ENCODE assay signal across 8 cellular contexts in the genomic region with DNA sequence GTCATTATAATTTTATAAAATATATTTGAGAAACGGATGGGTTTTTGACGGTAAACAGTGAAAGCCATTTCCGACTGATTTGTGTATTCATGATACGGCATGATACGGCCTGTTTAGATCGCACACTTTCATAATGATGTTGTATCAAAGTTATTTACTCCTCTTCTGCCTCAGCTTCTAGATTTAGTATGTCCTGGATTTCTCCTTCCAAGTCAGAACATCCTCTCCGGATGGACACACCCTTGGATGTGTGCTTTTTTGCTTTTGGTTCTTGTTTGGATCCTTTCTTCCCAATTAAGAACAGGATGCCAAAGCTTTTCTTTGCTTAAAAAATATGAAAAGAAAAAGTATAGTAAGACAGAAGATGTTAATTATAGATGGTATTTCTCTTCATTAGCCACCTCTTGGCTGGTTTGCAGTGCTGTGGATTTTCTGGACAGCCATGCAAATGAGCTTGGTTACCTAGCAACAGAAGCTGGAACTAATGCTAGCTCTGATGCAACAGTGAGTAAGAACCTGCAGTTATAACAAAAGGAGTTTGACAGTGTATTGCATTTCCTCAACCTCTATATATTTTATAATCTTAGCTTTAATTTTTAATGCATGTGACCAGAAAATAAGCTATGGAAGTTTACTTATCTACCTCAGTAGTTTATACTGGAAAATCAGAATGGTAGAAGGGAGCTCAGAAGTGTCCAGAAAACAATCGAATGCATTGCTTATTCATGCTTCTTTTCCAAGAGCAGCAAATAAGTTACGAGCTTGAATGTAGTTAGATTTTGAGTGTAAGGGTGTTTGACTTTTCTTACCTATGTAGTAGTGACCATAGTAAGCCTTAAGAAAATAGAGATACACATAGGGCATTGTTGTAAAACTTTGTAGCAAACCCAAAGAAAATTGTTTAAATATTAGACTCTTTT. TPM values are rescaled to one million over a fixed set of nuclear protein-coding genes. Genes with fewer than 3 reads are reported as not detected.
DNase-seq lines count a peak whose midpoint lies in the region; ATAC-seq and TF ChIP-seq lines count a peak whose summit lies in the region.

No MANE protein-coding gene starts in this region.

- peaks cover 8 to 11% of the 10 kb centered on the region in 2 donors for H3K9me3 Mint-ChIP-seq in stimulated activated naive B cell treated with anti-CD40 and anti-IgM and Interleukin-4, amounts not matched to agents 10 μg/mL and 1 μg/mL and 100 μg/mL, for 72 hours

- TF ChIP-seq CTCF in DOHH2 (IDR thresholded peaks at IDR 0.05; ENCODE audit: low read depth, low read length, poor library complexity, severe bottlenecking) (no peak), HEK293 (tag by site-specific recombination; IDR thresholded peaks at IDR 0.05) (no peak), RWPE1 (conservative IDR thresholded peaks at IDR 0.05; ENCODE audit: low read depth) (no peak), foreskin fibroblast (IDR thresholded peaks at IDR 0.05; ENCODE audit: low read depth, low read length) (no peak)

- peaks cover 21 to 39% of the 10 kb centered on the region in 2 donors for H3K4me1 Mint-ChIP-seq in stimulated activated naive B cell treated with anti-CD40 and anti-IgM and Interleukin-4, amounts not matched to agents 10 μg/mL and 1 μg/mL and 100 μg/mL, for 72 hours

- CTCF ChIA-PET in HEK293 (lab: Yijun Ruan, JAX) (no interaction called here), RWPE1 (lab: Yijun Ruan, JAX) (no interaction called here)

- H3K4me3 ChIP-seq in DOHH2 (ENCODE audit: low read length) (no peak overlapping the region), HEK293 (ENCODE audit: low read depth, low read length) (no peak overlapping the region), foreskin fibroblast (ENCODE audit: low read depth in 1 of 2, low read length in 2 of 2) (no peak overlapping the region)

- H3K36me3 Mint-ChIP-seq in stimulated activated naive B cell treated with anti-CD40 and anti-IgM and Interleukin-4, amounts not matched to agents 10 μg/mL and 1 μg/mL and 100 μg/mL, for 72 hours = peaks cover 27 to 60% of the 10 kb centered on the region in 2 donors

- H3F3A ChIP-seq in DOHH2 (ENCODE audit: control insufficient read depth, insufficient read depth) = no peaks in the 10 kb centered on the region

- peak; percentile 78 to 90 for ATAC-seq in stimulated activated naive B cell treated with anti-CD40 and anti-IgM and Interleukin-4, amounts not matched to agents 10 μg/mL and 1 μg/mL and 100 μg/mL, for 72 hours (replicated peaks)
- no peak for ATAC-seq in HG03097 (IDR thresholded peaks at IDR 0.05; ENCODE audit: low FRiP score, unreplicated experiment)

- H3K9me2 ChIP-seq in DOHH2 (replicated peaks; ENCODE audit: control insufficient read depth, low read length) = no peaks in the 10 kb centered on the region

- POLR2A ChIA-PET in HEK293 (lab: Yijun Ruan, JAX) = interaction anchor here (1.2 kb wide), 1 partner anchor 307 kb away, joined by 4 read pairs; the partner anchor contains the start of gene KDM3A
- POLR2A ChIA-PET in RWPE1 (lab: Yijun Ruan, JAX; ENCODE audit: low non-redundant PET) = no interaction called here

- no peaks in the 10 kb centered on the region for H4K20me1 ChIP-seq in DOHH2 (ENCODE audit: control insufficient read depth, insufficient read depth, low read depth, low read length)

- H3K27ac ChIP-seq in DOHH2 (ENCODE audit: low read depth, low read length) (no peak overlapping the region), HEK293 (ENCODE audit: extremely low read depth, low read depth, low read length) (no peak overlapping the region), RWPE1 (no peak overlapping the region)

- H3K79me2 ChIP-seq in DOHH2 (ENCODE audit: control insufficient read depth, low read length) = peaks cover 89% of the 10 kb centered on the region

- H3K9me3 ChIP-seq in DOHH2 (ENCODE audit: control insufficient read depth, insufficient read depth, low read length) (peaks cover 4% of the 10 kb centered on the region; the same call in 1 of the 2 replicates), HEK293 (ENCODE audit: control insufficient read depth, insufficient read depth, low read depth, low read length) (no peaks in the 10 kb centered on the region)

- no peaks in the 10 kb centered on the region for H3K27me3 ChIP-seq in DOHH2 (ENCODE audit: control insufficient read depth, low read length)

- H3K27me3 Mint-ChIP-seq in stimulated activated naive B cell treated with anti-CD40 and anti-IgM and Interleukin-4, amounts not matched to agents 10 μg/mL and 1 μg/mL and 100 μg/mL, for 72 hours = no peaks in the 10 kb centered on the region

- H3K27ac Mint-ChIP-seq in stimulated activated naive B cell treated with anti-CD40 and anti-IgM and Interleukin-4, amounts not matched to agents 10 μg/mL and 1 μg/mL and 100 μg/mL, for 72 hours = no peak overlapping the region

- H3K4me1 ChIP-seq in DOHH2 (ENCODE audit: control insufficient read depth, low read length) = peaks cover 19% of the 10 kb centered on the region
- 0 out of 2 replicates have a peak, but pooled peaks cover 4% of the 10 kb centered on the region for H3K4me1 ChIP-seq in HEK293 (ENCODE audit: control insufficient read depth, insufficient read depth, low read length)

- H3K4me2 ChIP-seq in DOHH2 (ENCODE audit: low read length) = peak overlapping the region; percentile 27

- no peak overlapping the region for H3K4me3 Mint-ChIP-seq in stimulated activated naive B cell treated with anti-CD40 and anti-IgM and Interleukin-4, amounts not matched to agents 10 μg/mL and 1 μg/mL and 100 μg/mL, for 72 hours

- DNase-seq in RWPE1 (ENCODE audit: low spot score) (peak; percentile 41), foreskin fibroblast (peak; percentile 69 to 88), GOT3 (lab: John Stamatoyannopoulos, UW) (no peak), mucosa of gallbladder (ENCODE audit: low spot score) (no peak)
- peak; percentile 6 for DNase-seq in stimulated activated naive B cell treated with anti-CD40 and anti-IgM and Interleukin-4, amounts not matched to agents 10 μg/mL and 1 μg/mL and 100 μg/mL, for 72 hours

- H3K36me3 ChIP-seq in DOHH2 (ENCODE audit: control insufficient read depth, low read length) (peaks cover 83% of the 10 kb centered on the region), HEK293 (ENCODE audit: control insufficient read depth in 2 of 2, insufficient read depth in 1 of 2, low read length in 2 of 2) (peaks cover 12 to 35% of the 10 kb centered on the region in 2 experiments)

TF ChIP-seq in HEK293, 187 proteins besides CTCF, POLR2A, EP300 and RAD21 (continues in another document):
- TF ChIP-seq ZNF423 (tag by site-specific recombination; IDR thresholded peaks at IDR 0.05) (no peak), TRIM28 (IDR thresholded peaks at IDR 0.05; ENCODE audit: borderline replicate concordance, low read length) (0 out of 2 replicates have a peak, but pooled peaks have one; percentile 48), SALL2 (tag by site-specific recombination; IDR thresholded peaks at IDR 0.05; ENCODE audit: borderline replicate concordance) (no peak), ZNF704 (tag by site-specific recombination; IDR thresholded peaks at IDR 0.05) (no peak), ZNF24 (tag by site-specific recombination; IDR thresholded peaks at IDR 0.05) (0 out of 2 replicates have a peak, but pooled peaks have one; percentile 55), ATF2 (tag by site-specific recombination; IDR thresholded peaks at IDR 0.05; ENCODE audit: low read depth) (no peak), REST (tag by site-specific recombination; IDR thresholded peaks at IDR 0.05) (no peak)

RNA-seq across cellular contexts. Expression of gene RMND5A, which starts 27.9 kb away (rescaled TPM):
- total RNA-seq in mucosa of gallbladder = 38.0 TPM

RNA-seq across cellular contexts. Expression of gene CD8A, which starts 42.7 kb away (rescaled TPM):
- total RNA-seq in mucosa of gallbladder = 11.3 TPM

Comparison
In these comparisons a context has a peak if more than half of its experiments do, and no peak if none do; other contexts are left out.
1. DNase-seq: peak in RWPE1 (single experiment), foreskin fibroblast (2 of 2) and stimulated activated naive B cell treated with anti-CD40 and anti-IgM and Interleukin-4, amounts not matched to agents 10 μg/mL and 1 μg/mL and 100 μg/mL, for 72 hours (single experiment); none in GOT3 (single experiment) and mucosa of gallbladder (single experiment).